39 cellular contexts compared by ENCODE assay signal in genomic region chr2:117019357-117019756, GRCh38.
"Had no signal": no experiment of that assay in that cellular context is flagged by ENCODE, and none has a peak within 500 bp of the region (broad histone marks: within the 10 kb centered on the region; RNA-seq: fewer than 3 reads in every experiment).

No MANE protein-coding gene starts in this region.

- DNase-seq: activated effector memory CD4-positive, alpha-beta T cell treated with anti-CD3 and anti-CD28 coated beads, Interleukin-2, amount 50 U/mL, for 16 hours; activated effector memory CD4-positive, alpha-beta T cell treated with Interleukin-2 at 50 U/mL for 16 hours; activated gamma-delta T cell; activated gamma-delta T cell treated with Interleukin-2 at 50 U/mL for 16 hours; activated naive CD4-positive, alpha-beta T cell; activated naive CD4-positive, alpha-beta T cell treated with anti-CD3 and anti-CD28 coated beads for 36 hours; activated naive CD4-positive, alpha-beta T cell treated with anti-CD3 and anti-CD28 coated beads, Interleukin-2, amount 10 ng/mL, durations not matched to agents 7 days and 5 days; activated naive CD4-positive, alpha-beta T cell treated with anti-CD3 and anti-CD28 coated beads, Interleukin-2, amount 50 U/mL, for 16 hours; activated naive CD4-positive, alpha-beta T cell treated with Interleukin-2 at 50 U/mL for 16 hours; activated naive CD8-positive, alpha-beta T cell treated with anti-CD3 and anti-CD28 coated beads for 36 hours; activated naive CD8-positive, alpha-beta T cell treated with anti-CD3 and anti-CD28 coated beads, Interleukin-2, amount 10 ng/mL, durations not matched to agents 7 days and 5 days; activated naive CD8-positive, alpha-beta T cell treated with anti-CD3 and anti-CD28 coated beads, Interleukin-2, amount 50 U/mL, for 24 hours; activated T-cell treated with anti-CD3 and anti-CD28 coated beads, Interleukin-2, amount 50 U/mL, for 24 hours; activated T-cell treated with anti-CD3 and anti-CD28 coated beads, Interleukin-2, amount 50 U/mL, for 4 hours; activated T-cell treated with anti-CD3 and anti-CD28 coated beads, Interleukin-2, amount 50 U/mL, for 48 hours; activated T-cell treated with anti-CD3 and anti-CD28 coated beads, Interleukin-2, amount 50 U/mL, for 72 hours; adrenal gland; amniotic stem cell; amygdala; anterior cingulate cortex; aorta; body of pancreas; brain microvascular endothelial cell; caudate nucleus; central memory CD4-positive, alpha-beta T cell; cerebellar nuclear complex had no signal

- H3K4me3 Mint-ChIP-seq: activated naive CD4-positive, alpha-beta T cell treated with anti-CD3 and anti-CD28 coated beads for 36 hours; activated naive CD4-positive, alpha-beta T cell treated with anti-CD3 and anti-CD28 coated beads, Interleukin-2, amount 10 ng/mL, durations not matched to agents 7 days and 5 days; activated naive CD4-positive, alpha-beta T cell treated with anti-CD3 and anti-CD28 coated beads, Interleukin-2, amount 50 U/mL, for 24 hours; activated naive CD8-positive, alpha-beta T cell; activated naive CD8-positive, alpha-beta T cell treated with anti-CD3 and anti-CD28 coated beads for 36 hours; activated naive CD8-positive, alpha-beta T cell treated with anti-CD3 and anti-CD28 coated beads, Interleukin-2, amount 10 ng/mL, durations not matched to agents 7 days and 5 days; activated naive CD8-positive, alpha-beta T cell treated with anti-CD3 and anti-CD28 coated beads, Interleukin-2, amount 50 U/mL, for 24 hours; activated T-cell treated with anti-CD3 and anti-CD28 coated beads, Interleukin-2, amount 50 U/mL, for 24 hours; activated T-cell treated with anti-CD3 and anti-CD28 coated beads, Interleukin-2, amount 50 U/mL, for 4 hours; activated T-cell treated with anti-CD3 and anti-CD28 coated beads, Interleukin-2, amount 50 U/mL, for 72 hours; activated T-helper 1 cell treated with anti-CD3 and anti-CD28 coated beads, Interleukin-12 subunit alpha, Interleukin-12 subunit beta, Interleukin-2, Interleukin-4 antibody, amounts not matched to agents 30 ng/mL and 10 ng/mL and 1 ng/mL, durations not matched to agents 14 hours and 24 hours and 36 hours; activated T-helper 17 cell treated with anti-CD3 and anti-CD28 coated beads, Interleukin-2, amount 50 U/mL, for 72 hours; brain; central memory CD8-positive, alpha-beta T cell had no signal

- ATAC-seq: activated naive CD4-positive, alpha-beta T cell treated with anti-CD3 and anti-CD28 coated beads, Interleukin-2, amount 50 U/mL, for 72 hours; activated naive CD8-positive, alpha-beta T cell treated with anti-CD3 and anti-CD28 coated beads, Interleukin-2, amount 50 U/mL, for 24 hours; activated T-cell treated with anti-CD3 and anti-CD28 coated beads, Interleukin-2, amount 50 U/mL, for 4 hours; activated T-cell treated with anti-CD3 and anti-CD28 coated beads, Interleukin-2, amount 50 U/mL, for 72 hours; activated T-helper 17 cell treated with anti-CD3 and anti-CD28 coated beads, Interleukin-2, amount 50 U/mL, for 72 hours; body of pancreas had no signal

- H3K27me3 Mint-ChIP-seq: activated naive CD4-positive, alpha-beta T cell treated with anti-CD3 and anti-CD28 coated beads, Interleukin-2, amount 10 ng/mL, durations not matched to agents 7 days and 5 days; activated naive CD4-positive, alpha-beta T cell treated with anti-CD3 and anti-CD28 coated beads, Interleukin-2, amount 50 U/mL, for 24 hours; activated naive CD8-positive, alpha-beta T cell; activated naive CD8-positive, alpha-beta T cell treated with anti-CD3 and anti-CD28 coated beads for 36 hours; activated naive CD8-positive, alpha-beta T cell treated with anti-CD3 and anti-CD28 coated beads, Interleukin-2, amount 10 ng/mL, durations not matched to agents 7 days and 5 days; activated naive CD8-positive, alpha-beta T cell treated with anti-CD3 and anti-CD28 coated beads, Interleukin-2, amount 50 U/mL, for 24 hours; activated T-cell treated with anti-CD3 and anti-CD28 coated beads, Interleukin-2, amount 50 U/mL, for 24 hours; activated T-helper 17 cell treated with anti-CD3 and anti-CD28 coated beads, Interleukin-2, amount 50 U/mL, for 72 hours; brain; central memory CD8-positive, alpha-beta T cell had no signal

- H3K27ac ChIP-seq: adrenal gland, ascending aorta, body of pancreas, brain microvascular endothelial cell, breast epithelium, cardiac muscle cell had no signal

- H3K9me3 Mint-ChIP-seq: activated naive CD4-positive, alpha-beta T cell treated with anti-CD3 and anti-CD28 coated beads for 36 hours; activated T-cell treated with anti-CD3 and anti-CD28 coated beads, Interleukin-2, amount 50 U/mL, for 4 hours; activated T-helper 1 cell treated with anti-CD3 and anti-CD28 coated beads, Interleukin-12 subunit alpha, Interleukin-12 subunit beta, Interleukin-2, Interleukin-4 antibody, amounts not matched to agents 30 ng/mL and 10 ng/mL and 1 ng/mL, durations not matched to agents 14 hours and 24 hours and 36 hours; activated T-helper 2 cell treated with anti-CD3 and anti-CD28 coated beads, Interferon-gamma antibody, Interleukin-2, Interleukin-4, amounts not matched to agents 10 μg/mL and 5 μg/mL and 100 μg/mL, durations not matched to agents 14 hours and 24 hours and 36 hours; brain had no signal

- H3K36me3 ChIP-seq: adrenal gland, ascending aorta, brain microvascular endothelial cell, breast epithelium, cardiac muscle cell had no signal

- H3K36me3 Mint-ChIP-seq: activated naive CD4-positive, alpha-beta T cell treated with anti-CD3 and anti-CD28 coated beads, Interleukin-2, amount 10 ng/mL, durations not matched to agents 7 days and 5 days; activated naive CD4-positive, alpha-beta T cell treated with anti-CD3 and anti-CD28 coated beads, Interleukin-2, amount 50 U/mL, for 24 hours; activated naive CD4-positive, alpha-beta T cell treated with anti-CD3 and anti-CD28 coated beads, Interleukin-2, amount 50 U/mL, for 72 hours; activated naive CD8-positive, alpha-beta T cell; activated naive CD8-positive, alpha-beta T cell treated with anti-CD3 and anti-CD28 coated beads for 36 hours; activated naive CD8-positive, alpha-beta T cell treated with anti-CD3 and anti-CD28 coated beads, Interleukin-2, amount 10 ng/mL, durations not matched to agents 7 days and 5 days; brain had no signal

- FAIRE-seq: astrocyte, bronchial epithelial cell had no signal

- H3K27ac Mint-ChIP-seq: activated naive CD4-positive, alpha-beta T cell treated with anti-CD3 and anti-CD28 coated beads for 36 hours; activated naive CD4-positive, alpha-beta T cell treated with anti-CD3 and anti-CD28 coated beads, Interleukin-2, amount 10 ng/mL, durations not matched to agents 7 days and 5 days; activated naive CD4-positive, alpha-beta T cell treated with anti-CD3 and anti-CD28 coated beads, Interleukin-2, amount 50 U/mL, for 24 hours; activated naive CD4-positive, alpha-beta T cell treated with anti-CD3 and anti-CD28 coated beads, Interleukin-2, amount 50 U/mL, for 72 hours; activated naive CD8-positive, alpha-beta T cell; activated naive CD8-positive, alpha-beta T cell treated with anti-CD3 and anti-CD28 coated beads for 36 hours; activated naive CD8-positive, alpha-beta T cell treated with anti-CD3 and anti-CD28 coated beads, Interleukin-2, amount 10 ng/mL, durations not matched to agents 7 days and 5 days; activated naive CD8-positive, alpha-beta T cell treated with anti-CD3 and anti-CD28 coated beads, Interleukin-2, amount 50 U/mL, for 24 hours; activated T-cell treated with anti-CD3 and anti-CD28 coated beads, Interleukin-2, amount 50 U/mL, for 24 hours; activated T-cell treated with anti-CD3 and anti-CD28 coated beads, Interleukin-2, amount 50 U/mL, for 72 hours; activated T-helper 1 cell treated with anti-CD3 and anti-CD28 coated beads, Interleukin-12 subunit alpha, Interleukin-12 subunit beta, Interleukin-2, Interleukin-4 antibody, amounts not matched to agents 30 ng/mL and 10 ng/mL and 1 ng/mL, durations not matched to agents 14 hours and 24 hours and 36 hours; activated T-helper 17 cell treated with anti-CD3 and anti-CD28 coated beads, Interleukin-2, amount 50 U/mL, for 72 hours; activated T-helper 2 cell treated with anti-CD3 and anti-CD28 coated beads, Interferon-gamma antibody, Interleukin-2, Interleukin-4, amounts not matched to agents 10 μg/mL and 5 μg/mL and 100 μg/mL, durations not matched to agents 14 hours and 24 hours and 36 hours; brain had no signal

- H3K4me3 ChIP-seq: adrenal gland, ascending aorta, body of pancreas, breast epithelium, cardiac muscle cell had no signal

- H3K4me1 ChIP-seq: adrenal gland, ascending aorta, body of pancreas, breast epithelium had no signal

- H3K27me3 ChIP-seq: adrenal gland, ascending aorta, body of pancreas, brain microvascular endothelial cell, breast epithelium, cardiac muscle cell had no signal

- H3K9me3 ChIP-seq: adrenal gland, ascending aorta, body of pancreas, breast epithelium had no signal

- H3K4me1 Mint-ChIP-seq: activated naive CD4-positive, alpha-beta T cell treated with anti-CD3 and anti-CD28 coated beads, Interleukin-2, amount 10 ng/mL, durations not matched to agents 7 days and 5 days; activated naive CD4-positive, alpha-beta T cell treated with anti-CD3 and anti-CD28 coated beads, Interleukin-2, amount 50 U/mL, for 24 hours; activated naive CD8-positive, alpha-beta T cell treated with anti-CD3 and anti-CD28 coated beads for 36 hours; activated naive CD8-positive, alpha-beta T cell treated with anti-CD3 and anti-CD28 coated beads, Interleukin-2, amount 10 ng/mL, durations not matched to agents 7 days and 5 days; activated naive CD8-positive, alpha-beta T cell treated with anti-CD3 and anti-CD28 coated beads, Interleukin-2, amount 50 U/mL, for 24 hours; activated T-helper 17 cell treated with anti-CD3 and anti-CD28 coated beads, Interleukin-2, amount 50 U/mL, for 72 hours; brain; central memory CD8-positive, alpha-beta T cell had no signal
